ENCODE assay signal across 20 cellular contexts in genomic region chr18:28045880-28046279, GRCh38.
A peak's percentile ranks its signal among the peaks of the same experiment; 100 is the strongest.
DNase-seq lines count a peak whose midpoint lies in the region; FAIRE-seq and TF ChIP-seq lines count a peak whose summit lies in the region.
"Had no signal": no experiment of that assay in that cellular context is flagged by ENCODE, and none has a peak within 500 bp of the region (broad histone marks: within the 10 kb centered on the region; RNA-seq: fewer than 3 reads in every experiment).

No MANE protein-coding gene starts in this region.

- H2AFZ ChIP-seq in neural progenitor cell (replicated peaks): no peak overlapping the region
- H2AFZ ChIP-seq: PC-9 had no signal

- peaks cover 2% of the 10 kb centered on the region for H3K27me3 Mint-ChIP-seq in neural progenitor cell (ENCODE audit: insufficient read depth, low read depth)
- H3K27me3 Mint-ChIP-seq: activated B cell treated with CpG ODN at 0.5 μM for 24 hours; activated CD4-positive, alpha-beta memory T cell treated with anti-CD3 and anti-CD28 coated beads for 36 hours; IgD-negative memory B cell had no signal

- H3K79me2 ChIP-seq in neural progenitor cell (ENCODE audit: low read depth): peaks cover 95% of the 10 kb centered on the region

- H3K4me2 ChIP-seq in neural progenitor cell: peak overlapping the region; percentile 17
- H3K4me2 ChIP-seq: PC-9 had no signal

- FAIRE-seq in RCC 7860 (lab: Jason Lieb, UNC) (peak; percentile 32), GM12891 (lab: Jason Lieb, UNC) (no peak)
- FAIRE-seq: GM18507 had no signal

- H3K27me3 ChIP-seq in endocrine pancreas (ENCODE audit: control insufficient read depth, insufficient read depth, low read length) (no peaks in the 10 kb centered on the region), neural progenitor cell (no peaks in the 10 kb centered on the region)
- H3K27me3 ChIP-seq: right atrium auricular region had no signal

- H3K27ac Mint-ChIP-seq in neural progenitor cell: peak overlapping the region; percentile 81
- H3K27ac Mint-ChIP-seq: activated B cell treated with CpG ODN at 0.5 μM for 24 hours; activated CD4-positive, alpha-beta memory T cell treated with anti-CD3 and anti-CD28 coated beads for 36 hours; activated naive CD4-positive, alpha-beta T cell treated with anti-CD3 and anti-CD28 coated beads for 36 hours; IgD-negative memory B cell had no signal

- peaks cover 52% of the 10 kb centered on the region for H3F3A ChIP-seq in neural progenitor cell (ENCODE audit: low read depth)

- H3K4me1 Mint-ChIP-seq in neural progenitor cell: peaks cover 83% of the 10 kb centered on the region
- H3K4me1 Mint-ChIP-seq: activated B cell treated with CpG ODN at 0.5 μM for 24 hours, IgD-negative memory B cell had no signal

- H3K4me3 ChIP-seq in endocrine pancreas (ENCODE audit: control insufficient read depth, insufficient read depth, low read length) (peak overlapping the region; percentile 14), neural progenitor cell (no peak overlapping the region)
- H3K4me3 ChIP-seq: PC-9, right atrium auricular region had no signal

- H3K27ac ChIP-seq in neural progenitor cell: peak overlapping the region; percentile 71
- H3K27ac ChIP-seq: PC-9 had no signal

- H4K20me1 ChIP-seq in neural progenitor cell (ENCODE audit: low read depth): peaks cover 58% of the 10 kb centered on the region

- TF ChIP-seq CTCF in neural progenitor cell (IDR thresholded peaks at IDR 0.05): no peak

- H3K9me3 ChIP-seq in ES-I3 (ENCODE audit: control insufficient read depth, insufficient read depth, low read length) (no peaks in the 10 kb centered on the region), endocrine pancreas (ENCODE audit: control insufficient read depth, low read length) (no peaks in the 10 kb centered on the region), neural progenitor cell (ENCODE audit: low read depth) (no peaks in the 10 kb centered on the region)
- H3K9me3 ChIP-seq: right atrium auricular region had no signal

- peaks cover 23% of the 10 kb centered on the region for H3K36me3 Mint-ChIP-seq in neural progenitor cell
- H3K36me3 Mint-ChIP-seq: activated CD4-positive, alpha-beta memory T cell treated with anti-CD3 and anti-CD28 coated beads for 36 hours; IgD-negative memory B cell had no signal

- H3K36me3 ChIP-seq in ES-I3 (ENCODE audit: insufficient read depth, low read length): no peaks in the 10 kb centered on the region
- no peaks in the 10 kb centered on the region for H3K36me3 ChIP-seq in endocrine pancreas (ENCODE audit: control insufficient read depth, insufficient read depth, low read length)
- peaks cover 9% of the 10 kb centered on the region for H3K36me3 ChIP-seq in neural progenitor cell
- H3K36me3 ChIP-seq: right atrium auricular region had no signal

- 0 out of 2 replicates have a peak overlapping the region, but pooled peaks have one; percentile 9 for H3K9ac ChIP-seq in ES-I3 (ENCODE audit: low read depth, low read length)
- no peak overlapping the region for H3K9ac ChIP-seq in endocrine pancreas (ENCODE audit: control insufficient read depth, insufficient read depth, low read length)
- no peak overlapping the region for H3K9ac ChIP-seq in neural progenitor cell

- H3K4me1 ChIP-seq in ES-I3 (ENCODE audit: insufficient read depth, low read length) (peaks cover 54% of the 10 kb centered on the region), endocrine pancreas (ENCODE audit: control insufficient read depth, insufficient read depth, low read length) (no peaks in the 10 kb centered on the region), neural progenitor cell (peaks cover 57% of the 10 kb centered on the region)

- no peak for TF ChIP-seq POLR2A in GM12891 (IDR thresholded peaks at IDR 0.05; ENCODE audit: low read depth, low read length)

- no peak overlapping the region for H3K4me3 Mint-ChIP-seq in neural progenitor cell
- H3K4me3 Mint-ChIP-seq: activated B cell treated with CpG ODN at 0.5 μM for 24 hours; activated CD4-positive, alpha-beta memory T cell treated with anti-CD3 and anti-CD28 coated beads for 36 hours; activated naive CD4-positive, alpha-beta T cell treated with anti-CD3 and anti-CD28 coated beads for 36 hours; IgD-negative memory B cell had no signal

- peaks cover 6% of the 10 kb centered on the region for H3K9me3 Mint-ChIP-seq in neural progenitor cell
- H3K9me3 Mint-ChIP-seq: activated B cell treated with CpG ODN at 0.5 μM for 24 hours; activated naive CD4-positive, alpha-beta T cell treated with anti-CD3 and anti-CD28 coated beads for 36 hours had no signal

- DNase-seq in RCC 7860 (ENCODE audit: low spot score): peak; percentile 38
- no peak for DNase-seq in neural progenitor cell (ENCODE audit: low spot score)
- DNase-seq in GM12891 (ENCODE audit: insufficient read length, low spot score): no peak
- no peak for DNase-seq in NCI-H187 (lab: John Stamatoyannopoulos, UW)
- DNase-seq in SKM-1 treated with dmso at 0.1 percent for 144 hours (lab: John Stamatoyannopoulos, UW; ENCODE audit: unreplicated experiment): no peak
- no peak for DNase-seq in GF-D8 (lab: John Stamatoyannopoulos, UW)
- DNase-seq: activated B cell treated with CpG ODN at 0.5 μM for 24 hours; activated CD4-positive, alpha-beta memory T cell treated with anti-CD3 and anti-CD28 coated beads for 36 hours; activated naive CD4-positive, alpha-beta T cell treated with anti-CD3 and anti-CD28 coated beads for 36 hours; activated T-cell treated with anti-CD3 and anti-CD28 coated beads for 4 hours; anterior cingulate cortex; DND-41; effector CD8-positive, alpha-beta T cell; PC-9; stimulated activated CD4-positive, alpha-beta T cell treated with anti-CD3 and anti-CD28 coated beads, Interleukin-15, amount 100 ng/mL, for 24 hours had no signal

TF ChIP-seq in GM12891, 5 proteins besides CTCF, POLR2A, EP300 and RAD21:
- TF ChIP-seq PAX5 (IDR thresholded peaks at IDR 0.05; ENCODE audit: insufficient read depth, low read length, severe bottlenecking): no peak
- TF ChIP-seq TAF1 (IDR thresholded peaks at IDR 0.05; ENCODE audit: low read depth, low read length): no peak
- no peak for TF ChIP-seq POU2F2 (IDR thresholded peaks at IDR 0.05; ENCODE audit: low read depth, low read length)
- TF ChIP-seq POLR2AphosphoS5 (IDR thresholded peaks at IDR 0.05; ENCODE audit: low read depth, low read length): no peak
- TF ChIP-seq SPI1 (IDR thresholded peaks at IDR 0.05; ENCODE audit: low read depth, low read length): no peak
